8 cellular contexts compared by ENCODE assay signal in the genomic region with DNA sequence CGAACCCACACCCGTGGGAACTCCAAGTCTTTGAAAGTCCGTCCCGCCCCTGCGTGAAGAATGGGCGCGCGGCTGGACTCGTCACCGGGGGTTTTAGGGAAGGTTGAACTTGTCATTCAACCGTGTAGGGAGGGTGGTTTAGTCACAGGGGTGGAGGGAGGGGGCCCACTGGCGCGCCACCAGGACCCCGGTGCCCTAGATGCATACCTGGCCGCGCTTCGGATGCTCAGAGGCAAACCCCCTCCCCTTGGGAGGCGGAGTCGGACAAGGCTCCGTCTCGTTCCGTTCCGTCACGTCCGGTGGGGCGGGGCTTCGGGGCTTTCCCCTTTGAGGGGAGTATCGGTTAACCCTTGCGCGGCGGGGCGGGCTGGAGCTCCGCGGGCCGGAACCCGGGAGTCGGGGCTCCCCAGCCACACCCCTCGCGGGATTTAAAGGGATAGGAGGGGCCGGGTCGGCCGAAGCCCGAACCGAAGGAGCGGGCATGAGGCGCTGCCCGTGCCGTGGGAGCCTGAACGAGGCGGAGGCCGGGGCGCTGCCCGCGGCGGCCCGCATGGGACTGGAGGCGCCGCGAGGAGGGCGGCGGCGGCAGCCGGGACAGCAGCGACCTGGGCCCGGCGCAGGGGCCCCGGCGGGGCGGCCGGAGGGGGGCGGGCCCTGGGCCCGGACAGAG. TPM values are rescaled to one million over a fixed set of nuclear protein-coding genes. Genes with fewer than 3 reads are reported as not detected.
DNase-seq lines count a peak whose midpoint lies in the region; ATAC-seq and TF ChIP-seq lines count a peak whose summit lies in the region.

Gene COQ8B (minus strand): TSS at position 232 of the 670 bp plus-strand sequence. CDS start 2,254 bp downstream, outside the sequence.
Gene ITPKC (plus strand): TSS at position 458 of the 670 bp plus-strand sequence. CDS start 24 bp downstream, at position 482.

- no peak for TF ChIP-seq CTCF in GM23338 (conservative IDR thresholded peaks at IDR 0.05; ENCODE audit: low read depth in 2 of 2)

- H3K4me3 Mint-ChIP-seq in GM23338 = peak within 1 kb of the TSS; percentile 93
- peak within 1 kb of the TSS; percentile 82 to 97 (median 92) for H3K4me3 Mint-ChIP-seq in naive B cell
- peak within 1 kb of the TSS; percentile 83 for H3K4me3 Mint-ChIP-seq in stimulated activated effector memory CD8-positive, alpha-beta T cell treated with anti-CD3 and anti-CD28 coated beads, Interleukin-12 subunit alpha, Interleukin-12 subunit beta, amount 100 ng/mL, for 72 hours

- peak within 1 kb of the TSS; percentile 82 for H2AFZ ChIP-seq in GM23338

- no peaks in the 10 kb centered on the region for H3K27me3 ChIP-seq in GM23338 (ENCODE audit: insufficient read depth)

- peaks cover 10% of the 10 kb centered on the region; the same call in 1 of the 2 replicates for H4K20me1 ChIP-seq in GM23338 (replicated peaks; ENCODE audit: insufficient read depth)

- H3K4me2 ChIP-seq in GM23338 = peak within 1 kb of the TSS; percentile 96

- H3K9me3 Mint-ChIP-seq in GM23338 = no peaks in the 10 kb centered on the region
- no peaks in the 10 kb centered on the region for H3K9me3 Mint-ChIP-seq in naive B cell
- no peaks in the 10 kb centered on the region for H3K9me3 Mint-ChIP-seq in stimulated activated effector memory CD8-positive, alpha-beta T cell treated with anti-CD3 and anti-CD28 coated beads, Interleukin-12 subunit alpha, Interleukin-12 subunit beta, amount 100 ng/mL, for 72 hours

- peak within 1 kb of the TSS; percentile 99 for H3K4me3 ChIP-seq in GM23338

- peaks cover 38% of the 10 kb centered on the region for H3K79me2 ChIP-seq in GM23338 (replicated peaks; ENCODE audit: insufficient read depth)

- peaks cover 17% of the 10 kb centered on the region for H3K36me3 Mint-ChIP-seq in GM23338 (ENCODE audit: low read depth)
- H3K36me3 Mint-ChIP-seq in naive B cell = peaks cover 0 to 9% of the 10 kb centered on the region in 2 donors
- peaks cover 58% of the 10 kb centered on the region for H3K36me3 Mint-ChIP-seq in stimulated activated effector memory CD8-positive, alpha-beta T cell treated with anti-CD3 and anti-CD28 coated beads, Interleukin-12 subunit alpha, Interleukin-12 subunit beta, amount 100 ng/mL, for 72 hours

- peaks cover 22% of the 10 kb centered on the region for H3K4me1 ChIP-seq in GM23338 (ENCODE audit: insufficient read depth)

- ATAC-seq in GM23338 (peak; percentile 54), naive B cell (ENCODE audit: low read depth in 2 of 2) (peak; percentile 71)
- peak; percentile 84 for ATAC-seq in stimulated activated effector memory CD8-positive, alpha-beta T cell treated with anti-CD3 and anti-CD28 coated beads, Interleukin-12 subunit alpha, Interleukin-12 subunit beta, amount 100 ng/mL, for 72 hours

- H3K9me2 ChIP-seq in GM23338 (ENCODE audit: insufficient read depth) = no peaks in the 10 kb centered on the region

- H3K36me3 ChIP-seq in GM23338 (ENCODE audit: insufficient read depth) = peaks cover 6% of the 10 kb centered on the region; the same call in 1 of the 2 replicates

- H3K4me1 Mint-ChIP-seq in GM23338 (peaks cover 25% of the 10 kb centered on the region), naive B cell (peaks cover 47 to 70% (median 66%) of the 10 kb centered on the region in 3 donors)
- H3K4me1 Mint-ChIP-seq in stimulated activated effector memory CD8-positive, alpha-beta T cell treated with anti-CD3 and anti-CD28 coated beads, Interleukin-12 subunit alpha, Interleukin-12 subunit beta, amount 100 ng/mL, for 72 hours = peaks cover 69% of the 10 kb centered on the region

- H3F3A ChIP-seq in GM23338 (replicated peaks; ENCODE audit: low read depth) = peaks cover 15% of the 10 kb centered on the region; the same call in 1 of the 2 replicates

- H3K27ac ChIP-seq in GM23338 (ENCODE audit: low read depth) = peak within 1 kb of the TSS; percentile 98

- DNase-seq in Daoy (ENCODE audit: low read depth) = peak; percentile 99
- peak; percentile 100 for DNase-seq in GM23338 (ENCODE audit: low spot score)
- DNase-seq in Kasumi-1 (lab: John Stamatoyannopoulos, UW) = peak; percentile 88 to 90
- DNase-seq in RKO (ENCODE audit: low spot score) = peak; percentile 94
- peak; percentile 99 to 100 for DNase-seq in activated T-helper 1 cell treated with anti-CD3 and anti-CD28 coated beads, Interleukin-2, amount 50 U/mL, for 16 hours (ENCODE audit: low read depth in 1 of 2, low spot score in 1 of 2)
- peak; percentile 97 for DNase-seq in fibroblast of gingiva (ENCODE audit: low read depth)
- DNase-seq in naive B cell = peak; percentile 99
- DNase-seq in stimulated activated effector memory CD8-positive, alpha-beta T cell treated with anti-CD3 and anti-CD28 coated beads, Interleukin-12 subunit alpha, Interleukin-12 subunit beta, amount 100 ng/mL, for 72 hours (ENCODE audit: low spot score in 2 of 2) = peak; percentile 98 to 100

- H3K27ac Mint-ChIP-seq in GM23338 (peak within 1 kb of the TSS; percentile 96), naive B cell (peak within 1 kb of the TSS; percentile 97 to 99 (median 99))
- peak within 1 kb of the TSS; percentile 92 for H3K27ac Mint-ChIP-seq in stimulated activated effector memory CD8-positive, alpha-beta T cell treated with anti-CD3 and anti-CD28 coated beads, Interleukin-12 subunit alpha, Interleukin-12 subunit beta, amount 100 ng/mL, for 72 hours

- H3K27me3 Mint-ChIP-seq in GM23338 (ENCODE audit: insufficient read depth, low read depth, poor library complexity) (peaks cover 10% of the 10 kb centered on the region), naive B cell (no peaks in the 10 kb centered on the region)

TF ChIP-seq in GM23338, 12 proteins besides CTCF, POLR2A, EP300 and RAD21 (continues in another document):
- TF ChIP-seq, protein P1, sequence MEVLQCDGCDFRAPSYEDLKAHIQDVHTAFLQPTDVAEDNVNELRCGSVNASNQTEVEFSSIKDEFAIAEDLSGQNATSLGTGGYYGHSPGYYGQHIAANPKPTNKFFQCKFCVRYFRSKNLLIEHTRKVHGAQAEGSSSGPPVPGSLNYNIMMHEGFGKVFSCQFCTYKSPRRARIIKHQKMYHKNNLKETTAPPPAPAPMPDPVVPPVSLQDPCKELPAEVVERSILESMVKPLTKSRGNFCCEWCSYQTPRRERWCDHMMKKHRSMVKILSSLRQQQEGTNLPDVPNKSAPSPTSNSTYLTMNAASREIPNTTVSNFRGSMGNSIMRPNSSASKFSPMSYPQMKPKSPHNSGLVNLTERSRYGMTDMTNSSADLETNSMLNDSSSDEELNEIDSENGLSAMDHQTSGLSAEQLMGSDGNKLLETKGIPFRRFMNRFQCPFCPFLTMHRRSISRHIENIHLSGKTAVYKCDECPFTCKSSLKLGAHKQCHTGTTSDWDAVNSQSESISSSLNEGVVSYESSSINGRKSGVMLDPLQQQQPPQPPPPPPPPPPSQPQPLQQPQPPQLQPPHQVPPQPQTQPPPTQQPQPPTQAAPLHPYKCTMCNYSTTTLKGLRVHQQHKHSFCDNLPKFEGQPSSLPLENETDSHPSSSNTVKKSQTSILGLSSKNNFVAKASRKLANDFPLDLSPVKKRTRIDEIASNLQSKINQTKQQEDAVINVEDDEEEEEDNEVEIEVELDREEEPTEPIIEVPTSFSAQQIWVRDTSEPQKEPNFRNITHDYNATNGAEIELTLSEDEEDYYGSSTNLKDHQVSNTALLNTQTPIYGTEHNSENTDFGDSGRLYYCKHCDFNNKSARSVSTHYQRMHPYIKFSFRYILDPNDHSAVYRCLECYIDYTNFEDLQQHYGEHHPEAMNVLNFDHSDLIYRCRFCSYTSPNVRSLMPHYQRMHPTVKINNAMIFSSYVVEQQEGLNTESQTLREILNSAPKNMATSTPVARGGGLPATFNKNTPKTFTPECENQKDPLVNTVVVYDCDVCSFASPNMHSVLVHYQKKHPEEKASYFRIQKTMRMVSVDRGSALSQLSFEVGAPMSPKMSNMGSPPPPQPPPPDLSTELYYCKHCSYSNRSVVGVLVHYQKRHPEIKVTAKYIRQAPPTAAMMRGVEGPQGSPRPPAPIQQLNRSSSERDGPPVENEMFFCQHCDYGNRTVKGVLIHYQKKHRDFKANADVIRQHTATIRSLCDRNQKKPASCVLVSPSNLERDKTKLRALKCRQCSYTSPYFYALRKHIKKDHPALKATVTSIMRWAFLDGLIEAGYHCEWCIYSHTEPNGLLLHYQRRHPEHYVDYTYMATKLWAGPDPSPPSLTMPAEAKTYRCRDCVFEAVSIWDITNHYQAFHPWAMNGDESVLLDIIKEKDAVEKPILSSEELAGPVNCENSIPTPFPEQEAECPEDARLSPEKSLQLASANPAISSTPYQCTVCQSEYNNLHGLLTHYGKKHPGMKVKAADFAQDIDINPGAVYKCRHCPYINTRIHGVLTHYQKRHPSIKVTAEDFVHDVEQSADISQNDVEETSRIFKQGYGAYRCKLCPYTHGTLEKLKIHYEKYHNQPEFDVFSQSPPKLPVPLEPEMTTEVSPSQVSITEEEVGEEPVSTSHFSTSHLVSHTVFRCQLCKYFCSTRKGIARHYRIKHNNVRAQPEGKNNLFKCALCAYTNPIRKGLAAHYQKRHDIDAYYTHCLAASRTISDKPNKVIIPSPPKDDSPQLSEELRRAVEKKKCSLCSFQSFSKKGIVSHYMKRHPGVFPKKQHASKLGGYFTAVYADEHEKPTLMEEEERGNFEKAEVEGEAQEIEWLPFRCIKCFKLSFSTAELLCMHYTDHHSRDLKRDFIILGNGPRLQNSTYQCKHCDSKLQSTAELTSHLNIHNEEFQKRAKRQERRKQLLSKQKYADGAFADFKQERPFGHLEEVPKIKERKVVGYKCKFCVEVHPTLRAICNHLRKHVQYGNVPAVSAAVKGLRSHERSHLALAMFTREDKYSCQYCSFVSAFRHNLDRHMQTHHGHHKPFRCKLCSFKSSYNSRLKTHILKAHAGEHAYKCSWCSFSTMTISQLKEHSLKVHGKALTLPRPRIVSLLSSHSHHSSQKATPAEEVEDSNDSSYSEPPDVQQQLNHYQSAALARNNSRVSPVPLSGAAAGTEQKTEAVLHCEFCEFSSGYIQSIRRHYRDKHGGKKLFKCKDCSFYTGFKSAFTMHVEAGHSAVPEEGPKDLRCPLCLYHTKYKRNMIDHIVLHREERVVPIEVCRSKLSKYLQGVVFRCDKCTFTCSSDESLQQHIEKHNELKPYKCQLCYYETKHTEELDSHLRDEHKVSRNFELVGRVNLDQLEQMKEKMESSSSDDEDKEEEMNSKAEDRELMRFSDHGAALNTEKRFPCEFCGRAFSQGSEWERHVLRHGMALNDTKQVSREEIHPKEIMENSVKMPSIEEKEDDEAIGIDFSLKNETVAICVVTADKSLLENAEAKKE (CRISPR knock-in tag; IDR thresholded peaks at IDR 0.05) = no peak
- TF ChIP-seq CREB1 (CRISPR knock-in tag; IDR thresholded peaks at IDR 0.05; ENCODE audit: low read depth) = peak; percentile 91

RNA-seq across cellular contexts. Expression of gene COQ8B, which starts in this region (rescaled TPM):
- 20.0 and 31.0 TPM in 2 replicates for total RNA-seq in Daoy (2014; rRNA removed; shearing (Covaris generic))
- total RNA-seq in GM23338 (2014; rRNA removed; shearing (Covaris generic)) = 42.6 and 59.6 TPM in 2 replicates
- polyA plus RNA-seq in GM23338 (2016; fragmentation: Nextera tagmentation; extraction: Ambion mirVana) (13.4 and 13.9 TPM in 2 replicates), naive B cell (ENCODE audit: low read depth in 6 of 6) (10 to 100 TPM; 13.8 to 26.5 (median 22.2) TPM)

RNA-seq across cellular contexts. Expression of gene ITPKC, which starts in this region (rescaled TPM):
- 4.9 and 5.3 TPM in 2 replicates for total RNA-seq in Daoy (2014; rRNA removed; shearing (Covaris generic))
- 9.8 and 12.6 TPM in 2 replicates for total RNA-seq in GM23338 (2014; rRNA removed; shearing (Covaris generic))
- polyA plus RNA-seq in GM23338 (2016; fragmentation: Nextera tagmentation; extraction: Ambion mirVana) = 5.3 and 5.4 TPM in 2 replicates
- polyA plus RNA-seq in naive B cell (ENCODE audit: low read depth in 6 of 6) = 10 to 100 TPM in 1 of 6 donors, 1 to 10 TPM in 4, not detected in 1; 4.5 to 13.6 (median 6.0) TPM

Comparison
In these comparisons a context has a peak if more than half of its experiments do, and no peak if none do; other contexts are left out.
1. Peak in every context shown above with its lines: DNase-seq, ATAC-seq, H3K4me3 ChIP-seq and H3K27ac ChIP-seq.